Comparison of ENCODE assay signal across 8 cellular contexts in genomic region chr4:52861171-52861873, GRCh38. TPM values are rescaled to one million over a fixed set of nuclear protein-coding genes. Genes with fewer than 3 reads are reported as not detected.
DNase-seq lines count a peak whose midpoint lies in the region; ATAC-seq and TF ChIP-seq lines count a peak whose summit lies in the region.

No MANE protein-coding gene starts in this region.

- H3K4me3 ChIP-seq in Caco-2 (ENCODE audit: low read depth, low read length) (peak overlapping the region; percentile 95), PC-3 (ENCODE audit: low read length) (peak overlapping the region; percentile 71), esophagus (ENCODE audit: low read depth in 1 of 2, low read length in 2 of 2) (peak overlapping the region; percentile 55 to 75)

- POLR2A ChIA-PET in Caco-2 (lab: Charles Lee) (interaction anchor here (0.9 kb wide), 1 partner anchor 46 kb away, joined by 3 read pairs; no protein-coding TSS in a partner anchor), PC-3 (lab: Charles Lee; ENCODE audit: unreplicated experiment) (no interaction called here)

- CTCF ChIA-PET in Caco-2 (lab: Charles Lee): no interaction called here
- CTCF ChIA-PET in PC-3 (lab: Charles Lee): interaction anchor here (0.6 kb wide), 1 partner anchor 1457 kb away, joined by 3 read pairs; no protein-coding TSS in a partner anchor

- BruUV-seq in Caco-2 (replicated peaks; lab: Mats Ljungman, UMichigan) (TSS peak; percentile 85), PC-3 (replicated peaks; lab: Mats Ljungman, UMichigan) (no TSS peak)

- H3K27me3 ChIP-seq in Caco-2 (replicated peaks; ENCODE audit: control insufficient read depth, insufficient read depth, low read length) (no peaks in the 10 kb centered on the region), PC-3 (ENCODE audit: low read length) (0 out of 2 replicates have a peak, but pooled peaks cover 6% of the 10 kb centered on the region), esophagus (ENCODE audit: control insufficient read depth in 1 of 2, insufficient read depth in 2 of 2, low read length in 2 of 2) (no peaks in the 10 kb centered on the region)

- H3K4me1 ChIP-seq in Caco-2 (peaks cover 20% of the 10 kb centered on the region), PC-3 (ENCODE audit: insufficient read depth, low read length) (peaks cover 5% of the 10 kb centered on the region), esophagus (ENCODE audit: control insufficient read depth in 2 of 2, insufficient read depth in 2 of 2, low read length in 1 of 2) (peaks cover 6% of the 10 kb centered on the region in 2 donors)

- peak overlapping the region; percentile 70 for H3K27ac Mint-ChIP-seq in Caco-2 (ENCODE audit: unreplicated experiment)
- H3K27ac Mint-ChIP-seq in osteocyte (ENCODE audit: unreplicated experiment): no peak overlapping the region

- ATAC-seq in PC-3 (no peak), HG03469 (IDR thresholded peaks at IDR 0.05; ENCODE audit: unreplicated experiment) (no peak), GM21381 (IDR thresholded peaks at IDR 0.05; ENCODE audit: unreplicated experiment) (no peak)

- H3K27me3 Mint-ChIP-seq in Caco-2 (ENCODE audit: insufficient read depth, unreplicated experiment) (no peaks in the 10 kb centered on the region), osteocyte (ENCODE audit: unreplicated experiment) (peaks cover 36% of the 10 kb centered on the region)

- no peaks in the 10 kb centered on the region for H3K79me2 ChIP-seq in PC-3 (ENCODE audit: low read length)

- 38 to 45% methylated on average over 27 of the region's 27 CpGs for WGBS in esophagus, 2 donors

- peak overlapping the region; percentile 98 for H2AFZ ChIP-seq in PC-3 (ENCODE audit: low read length)

- H3K4me1 Mint-ChIP-seq in Caco-2 (ENCODE audit: low read depth, unreplicated experiment): no peaks in the 10 kb centered on the region
- peaks cover 5% of the 10 kb centered on the region for H3K4me1 Mint-ChIP-seq in osteocyte (ENCODE audit: unreplicated experiment)

- H3K36me3 Mint-ChIP-seq in Caco-2 (ENCODE audit: insufficient read depth, unreplicated experiment): peaks cover 39% of the 10 kb centered on the region
- H3K36me3 Mint-ChIP-seq in osteocyte (ENCODE audit: unreplicated experiment): peaks cover 2% of the 10 kb centered on the region

- H3K36me3 ChIP-seq in Caco-2 (ENCODE audit: control insufficient read depth, insufficient read depth, low read length): peaks cover 1% of the 10 kb centered on the region
- H3K36me3 ChIP-seq in PC-3 (ENCODE audit: low read depth, low read length): no peaks in the 10 kb centered on the region
- no peaks in the 10 kb centered on the region for H3K36me3 ChIP-seq in esophagus (ENCODE audit: control insufficient read depth in 2 of 2, insufficient read depth in 2 of 2, low read length in 1 of 2)

- H3K9me3 ChIP-seq in Caco-2 (peaks cover 14% of the 10 kb centered on the region), PC-3 (ENCODE audit: low read length) (no peaks in the 10 kb centered on the region; the same call in 1 of the 2 replicates), esophagus (ENCODE audit: control insufficient read depth in 2 of 2, insufficient read depth in 1 of 2, low read depth in 1 of 2, low read length in 1 of 2) (peaks cover 0 to 3% of the 10 kb centered on the region in 2 donors)

- H3K4me3 Mint-ChIP-seq in Caco-2 (ENCODE audit: unreplicated experiment) (peak overlapping the region; percentile 86), osteocyte (ENCODE audit: unreplicated experiment) (peak overlapping the region; percentile 76)

- TF ChIP-seq CTCF in Caco-2 (IDR thresholded peaks at IDR 0.05; ENCODE audit: insufficient read depth in 1 of 2, low read depth in 1 of 2, low read length in 1 of 2, severe bottlenecking in 1 of 2, unreplicated experiment in 1 of 2) (no peak), PC-3 (conservative IDR thresholded peaks at IDR 0.05; ENCODE audit: low read depth, low read length) (no peak), osteocyte (IDR thresholded peaks at IDR 0.05) (no peak)

- peaks cover 22% of the 10 kb centered on the region for H3K9me3 Mint-ChIP-seq in Caco-2 (ENCODE audit: unreplicated experiment)
- H3K9me3 Mint-ChIP-seq in osteocyte (ENCODE audit: unreplicated experiment): peaks cover 11% of the 10 kb centered on the region

- no peaks in the 10 kb centered on the region for H3F3A ChIP-seq in PC-3 (ENCODE audit: low read length, unreplicated experiment)

- intact Hi-C loops in Caco-2 (cut with micrococcal nuclease; ENCODE audit: unreplicated experiment) (loop anchor here (5.0 to 10.0 kb wide), 4 partner anchors 51 to 109 kb away; partner anchors contain the start of gene ERVMER34-1), PC-3 (cut with micrococcal nuclease) (no loop called here)

- DNase-seq in Caco-2 (no peak), PC-3 (no peak), osteocyte (ENCODE audit: extremely low spot score, unreplicated experiment) (no peak), KBM-7 (no peak), NCI-H2171 (lab: John Stamatoyannopoulos, UW) (no peak)

- in situ Hi-C loops in KBM-7 (cut with MboI; ENCODE audit: low pct_unique_long_range_greater_than_20kb, low sequenced_read_pairs): no loop called here

- peak overlapping the region; percentile 85 for H3K4me2 ChIP-seq in PC-3 (ENCODE audit: low read length)

- H3K27ac ChIP-seq in PC-3 (ENCODE audit: low read length) (no peak overlapping the region), esophagus (ENCODE audit: low read depth in 2 of 2, low read length in 1 of 2) (no peak overlapping the region)

- H4K20me1 ChIP-seq in PC-3 (ENCODE audit: low read length): no peaks in the 10 kb centered on the region

- H3K9ac ChIP-seq in PC-3 (ENCODE audit: low read length): peak overlapping the region; percentile 32; the same call in 1 of the 2 replicates

- no peaks in the 10 kb centered on the region for H3K9me2 ChIP-seq in PC-3 (replicated peaks; ENCODE audit: low read length)

RNA-seq across cellular contexts. Expression of gene RASL11B, which starts 0.8 kb away (rescaled TPM):
- 19.6 and 23.3 TPM in 2 replicates for total RNA-seq in Caco-2 (2022)
- total RNA-seq in PC-3 (2014; rRNA removed): 0.07 and 2.1 TPM in 2 replicates
- under 1 TPM; 0.39 TPM for polyA plus RNA-seq in esophagus
- 0.73 and 0.94 TPM in 2 replicates for total RNA-seq in osteocyte
